In genomic region chr3:148791955-148792354, GRCh38 we compare ENCODE assay signal across 27 cellular contexts. TPM values are rescaled to one million over a fixed set of nuclear protein-coding genes. Genes with fewer than 3 reads are reported as not detected.
"Had no signal": no experiment of that assay in that cellular context is flagged by ENCODE, and none has a peak within 500 bp of the region (broad histone marks: within the 10 kb centered on the region; RNA-seq: fewer than 3 reads in every experiment).

No MANE protein-coding gene starts in this region.

- H3K36me3 ChIP-seq: left lung, neutrophil, pancreas, right lobe of liver, thyroid gland, upper lobe of right lung had no signal

- ATAC-seq: activated CD8-positive, alpha-beta memory T cell treated with anti-CD3 and anti-CD28 coated beads, Interleukin-2, amount 10 ng/mL, durations not matched to agents 7 days and 5 days; activated CD8-positive, alpha-beta T cell treated with anti-CD3 and anti-CD28 coated beads for 36 hours; activated naive CD4-positive, alpha-beta T cell treated with anti-CD3 and anti-CD28 coated beads, Interleukin-2, amount 50 U/mL, for 72 hours; naive thymus-derived CD8-positive, alpha-beta T cell; right lobe of liver; stimulated activated memory B cell treated with anti-CD40 and anti-IgM and Interleukin-4, amounts not matched to agents 10 μg/mL and 1 μg/mL and 100 μg/mL, for 72 hours; upper lobe of right lung had no signal

- H3K4me3 ChIP-seq: left lung, lung, pancreas, right lobe of liver, smooth muscle cell, thyroid gland, upper lobe of right lung had no signal

- H3K27ac Mint-ChIP-seq: activated CD4-positive, alpha-beta T cell treated with anti-CD3 and anti-CD28 coated beads, Interleukin-2, amount 10 ng/mL, durations not matched to agents 7 days and 5 days; activated CD8-positive, alpha-beta memory T cell treated with anti-CD3 and anti-CD28 coated beads, Interleukin-2, amount 10 ng/mL, durations not matched to agents 7 days and 5 days; activated CD8-positive, alpha-beta T cell treated with anti-CD3 and anti-CD28 coated beads for 36 hours; activated naive CD4-positive, alpha-beta T cell treated with anti-CD3 and anti-CD28 coated beads, Interleukin-2, amount 50 U/mL, for 72 hours; naive thymus-derived CD8-positive, alpha-beta T cell; stimulated activated memory B cell treated with anti-CD40 and anti-IgM and Interleukin-4, amounts not matched to agents 10 μg/mL and 1 μg/mL and 100 μg/mL, for 72 hours had no signal

- H3K4me1 Mint-ChIP-seq: activated CD4-positive, alpha-beta T cell treated with anti-CD3 and anti-CD28 coated beads, Interleukin-2, amount 10 ng/mL, durations not matched to agents 7 days and 5 days; activated CD8-positive, alpha-beta memory T cell treated with anti-CD3 and anti-CD28 coated beads, Interleukin-2, amount 10 ng/mL, durations not matched to agents 7 days and 5 days; naive thymus-derived CD8-positive, alpha-beta T cell; stimulated activated memory B cell treated with anti-CD40 and anti-IgM and Interleukin-4, amounts not matched to agents 10 μg/mL and 1 μg/mL and 100 μg/mL, for 72 hours had no signal

- H3K4me1 ChIP-seq: right lobe of liver, thyroid gland, upper lobe of right lung had no signal

- H3K9me3 Mint-ChIP-seq: activated CD4-positive, alpha-beta T cell treated with anti-CD3 and anti-CD28 coated beads, Interleukin-2, amount 10 ng/mL, durations not matched to agents 7 days and 5 days; activated CD8-positive, alpha-beta T cell treated with anti-CD3 and anti-CD28 coated beads for 36 hours; activated naive CD4-positive, alpha-beta T cell treated with anti-CD3 and anti-CD28 coated beads, Interleukin-2, amount 50 U/mL, for 72 hours; naive thymus-derived CD8-positive, alpha-beta T cell; stimulated activated memory B cell treated with anti-CD40 and anti-IgM and Interleukin-4, amounts not matched to agents 10 μg/mL and 1 μg/mL and 100 μg/mL, for 72 hours had no signal

- H3K27me3 Mint-ChIP-seq: activated CD4-positive, alpha-beta T cell treated with anti-CD3 and anti-CD28 coated beads, Interleukin-2, amount 10 ng/mL, durations not matched to agents 7 days and 5 days; activated CD8-positive, alpha-beta memory T cell treated with anti-CD3 and anti-CD28 coated beads, Interleukin-2, amount 10 ng/mL, durations not matched to agents 7 days and 5 days; activated CD8-positive, alpha-beta T cell treated with anti-CD3 and anti-CD28 coated beads for 36 hours; stimulated activated memory B cell treated with anti-CD40 and anti-IgM and Interleukin-4, amounts not matched to agents 10 μg/mL and 1 μg/mL and 100 μg/mL, for 72 hours had no signal

- H3K36me3 Mint-ChIP-seq: activated CD8-positive, alpha-beta memory T cell treated with anti-CD3 and anti-CD28 coated beads, Interleukin-2, amount 10 ng/mL, durations not matched to agents 7 days and 5 days; activated naive CD4-positive, alpha-beta T cell treated with anti-CD3 and anti-CD28 coated beads, Interleukin-2, amount 50 U/mL, for 72 hours; naive thymus-derived CD8-positive, alpha-beta T cell; stimulated activated memory B cell treated with anti-CD40 and anti-IgM and Interleukin-4, amounts not matched to agents 10 μg/mL and 1 μg/mL and 100 μg/mL, for 72 hours had no signal

- H3K27ac ChIP-seq: neutrophil, right lobe of liver, thyroid gland, upper lobe of right lung, VCaP had no signal

- DNase-seq: activated CD4-positive, alpha-beta T cell treated with anti-CD3 and anti-CD28 coated beads, Interleukin-2, amount 10 ng/mL, durations not matched to agents 7 days and 5 days; activated CD4-positive, CD25-positive, alpha-beta regulatory T cell treated with anti-CD3 and anti-CD28 coated beads, Interleukin-2, amount 50 U/mL, for 72 hours; activated CD8-positive, alpha-beta memory T cell treated with anti-CD3 and anti-CD28 coated beads, Interleukin-2, amount 10 ng/mL, durations not matched to agents 7 days and 5 days; activated CD8-positive, alpha-beta T cell treated with anti-CD3 and anti-CD28 coated beads for 36 hours; activated gamma-delta T cell; activated T-cell treated with anti-CD3 and anti-CD28 coated beads for 4 hours; cortex of kidney; foreskin fibroblast; left lung; naive thymus-derived CD8-positive, alpha-beta T cell; pancreas; right lobe of liver; stimulated activated CD4-positive, alpha-beta T cell treated with anti-CD3 and anti-CD28 coated beads, Interleukin-15, amount 100 ng/mL, for 24 hours; thyroid gland; upper lobe of right lung had no signal

- H3K4me3 Mint-ChIP-seq: activated CD4-positive, alpha-beta T cell treated with anti-CD3 and anti-CD28 coated beads, Interleukin-2, amount 10 ng/mL, durations not matched to agents 7 days and 5 days; activated CD8-positive, alpha-beta memory T cell treated with anti-CD3 and anti-CD28 coated beads, Interleukin-2, amount 10 ng/mL, durations not matched to agents 7 days and 5 days; activated CD8-positive, alpha-beta T cell treated with anti-CD3 and anti-CD28 coated beads for 36 hours; naive thymus-derived CD8-positive, alpha-beta T cell; stimulated activated memory B cell treated with anti-CD40 and anti-IgM and Interleukin-4, amounts not matched to agents 10 μg/mL and 1 μg/mL and 100 μg/mL, for 72 hours had no signal

- H3K9me3 ChIP-seq: left lung, neutrophil, pancreas, right lobe of liver, thyroid gland, upper lobe of right lung had no signal

- H3K27me3 ChIP-seq: left lung, neutrophil, pancreas, right lobe of liver, thyroid gland, upper lobe of right lung had no signal

RNA-seq across cellular contexts. Expression of gene CPB1, which starts 35.7 kb away (rescaled TPM):
- total RNA-seq: activated CD4-positive, alpha-beta T cell treated with anti-CD3 and anti-CD28 coated beads, Interleukin-2, amount 10 ng/mL, durations not matched to agents 7 days and 5 days; activated CD8-positive, alpha-beta memory T cell treated with anti-CD3 and anti-CD28 coated beads, Interleukin-2, amount 10 ng/mL, durations not matched to agents 7 days and 5 days; activated CD8-positive, alpha-beta T cell treated with anti-CD3 and anti-CD28 coated beads for 36 hours; activated naive CD4-positive, alpha-beta T cell treated with anti-CD3 and anti-CD28 coated beads, Interleukin-2, amount 50 U/mL, for 72 hours; astrocyte; bronchial epithelial cell; fibroblast of lung; kidney epithelial cell; left lung; naive thymus-derived CD8-positive, alpha-beta T cell; SK-MEL-5; smooth muscle cell; T-helper 2 cell treated with Interferon-gamma antibody and Interleukin-4, amounts not matched to agents 100 ng/mL and 5 ng/mL, for 36 hours had no signal
- polyA plus RNA-seq: naive thymus-derived CD8-positive, alpha-beta T cell; smooth muscle cell had no signal
